In genomic region chr12:3987571-3987970, GRCh38 we compare ENCODE assay signal across 24 cellular contexts.
DNase-seq lines count a peak whose midpoint lies in the region; ATAC-seq and TF ChIP-seq lines count a peak whose summit lies in the region.
"Had no signal": no experiment of that assay in that cellular context is flagged by ENCODE, and none has a peak within 500 bp of the region (broad histone marks: within the 10 kb centered on the region; RNA-seq: fewer than 3 reads in every experiment).

No MANE protein-coding gene starts in this region.

- H3K4me1 Mint-ChIP-seq in stimulated activated naive CD8-positive, alpha-beta T cell treated with anti-CD3 and anti-CD28 coated beads, Interleukin-15, Interleukin-2, amounts not matched to agents 100 ng/mL and 50 ng/mL, for 24 hours (ENCODE audit: low read depth) = peaks cover 43% of the 10 kb centered on the region
- H3K4me1 Mint-ChIP-seq in activated naive CD8-positive, alpha-beta T cell treated with anti-CD3 and anti-CD28 coated beads for 36 hours = peaks cover 34% of the 10 kb centered on the region

- DNase-seq in stimulated activated naive CD8-positive, alpha-beta T cell treated with anti-CD3 and anti-CD28 coated beads, Interleukin-15, Interleukin-2, amounts not matched to agents 100 U/mL and 50 U/mL, for 24 hours = no peak
- DNase-seq in activated naive CD8-positive, alpha-beta T cell treated with anti-CD3 and anti-CD28 coated beads for 36 hours = no peak
- DNase-seq in kidney tubule cell (ENCODE audit: low spot score) (peak; percentile 74), renal cortical epithelial cell (ENCODE audit: low read depth) (peak; percentile 28), MG63 (no peak)
- no peak for DNase-seq in activated effector memory CD4-positive, alpha-beta T cell treated with Interleukin-2 at 50 U/mL for 16 hours
- DNase-seq: DMS79 treated with DMSO at 0.1 percent for 48 hours; GF-D8; H7; Karpas-422; NCI-H1105 treated with DMSO at 0.1 percent for 48 hours; NCI-H146; NCI-H1930; NCI-H446 treated with DMSO at 0.1 percent for 48 hours; NCI-H526; NCI-H82; NK-92 treated with Interleukin-12 subunit alpha and Interleukin-12 subunit beta, amount 100 ng/mL, for 24 hours; PC-3; SJCRH30 had no signal

- H3K27me3 ChIP-seq in MG63 (no peaks in the 10 kb centered on the region), gastroesophageal sphincter (peaks cover 26% of the 10 kb centered on the region)
- H3K27me3 ChIP-seq: SJCRH30 had no signal

- no peaks in the 10 kb centered on the region for H3K27me3 Mint-ChIP-seq in stimulated activated naive CD8-positive, alpha-beta T cell treated with anti-CD3 and anti-CD28 coated beads, Interleukin-15, Interleukin-2, amounts not matched to agents 100 ng/mL and 50 ng/mL, for 24 hours
- H3K27me3 Mint-ChIP-seq in activated naive CD8-positive, alpha-beta T cell treated with anti-CD3 and anti-CD28 coated beads for 36 hours = no peaks in the 10 kb centered on the region

- no peak for TF ChIP-seq EP300 in gastroesophageal sphincter (IDR thresholded peaks at IDR 0.05)

- peak overlapping the region; percentile 77 for H3K27ac Mint-ChIP-seq in stimulated activated naive CD8-positive, alpha-beta T cell treated with anti-CD3 and anti-CD28 coated beads, Interleukin-15, Interleukin-2, amounts not matched to agents 100 ng/mL and 50 ng/mL, for 24 hours
- H3K27ac Mint-ChIP-seq in activated naive CD8-positive, alpha-beta T cell treated with anti-CD3 and anti-CD28 coated beads for 36 hours = peak overlapping the region; percentile 31

- no peak for TF ChIP-seq CTCF in gastroesophageal sphincter (IDR thresholded peaks at IDR 0.05)

- H3K4me3 Mint-ChIP-seq in stimulated activated naive CD8-positive, alpha-beta T cell treated with anti-CD3 and anti-CD28 coated beads, Interleukin-15, Interleukin-2, amounts not matched to agents 100 ng/mL and 50 ng/mL, for 24 hours = peak overlapping the region; percentile 10
- H3K4me3 Mint-ChIP-seq in activated naive CD8-positive, alpha-beta T cell treated with anti-CD3 and anti-CD28 coated beads for 36 hours = no peak overlapping the region

- no peak overlapping the region for H3K27ac ChIP-seq in gastroesophageal sphincter
- H3K27ac ChIP-seq: SJCRH30 had no signal

- H3K4me3 ChIP-seq in MG63 = no peak overlapping the region
- H3K4me3 ChIP-seq in gastroesophageal sphincter = no peak overlapping the region
- H3K4me3 ChIP-seq: SJCRH30 had no signal

- no peaks in the 10 kb centered on the region; the same call in 1 of the 2 replicates for H3K9me3 ChIP-seq in MG63
- peaks cover 0 to 18% (median 0%) of the 10 kb centered on the region in 3 donors for H3K9me3 ChIP-seq in gastroesophageal sphincter

- no peaks in the 10 kb centered on the region for H3K36me3 ChIP-seq in MG63
- H3K36me3 ChIP-seq in gastroesophageal sphincter = no peaks in the 10 kb centered on the region
- H3K36me3 ChIP-seq: SJCRH30 had no signal

- 72 to 78% methylated on average over 4 of the region's 4 CpGs for WGBS in gastroesophageal sphincter (ENCODE audit: low coverage in 1 of 2), 2 donors

- H3K36me3 Mint-ChIP-seq in stimulated activated naive CD8-positive, alpha-beta T cell treated with anti-CD3 and anti-CD28 coated beads, Interleukin-15, Interleukin-2, amounts not matched to agents 100 ng/mL and 50 ng/mL, for 24 hours (ENCODE audit: low read depth) = no peaks in the 10 kb centered on the region
- peaks cover 3% of the 10 kb centered on the region for H3K36me3 Mint-ChIP-seq in activated naive CD8-positive, alpha-beta T cell treated with anti-CD3 and anti-CD28 coated beads for 36 hours

- no peaks in the 10 kb centered on the region for H3K9me3 Mint-ChIP-seq in stimulated activated naive CD8-positive, alpha-beta T cell treated with anti-CD3 and anti-CD28 coated beads, Interleukin-15, Interleukin-2, amounts not matched to agents 100 ng/mL and 50 ng/mL, for 24 hours
- H3K9me3 Mint-ChIP-seq in activated naive CD8-positive, alpha-beta T cell treated with anti-CD3 and anti-CD28 coated beads for 36 hours = peaks cover 1% of the 10 kb centered on the region

- no peak for TF ChIP-seq POLR2A in gastroesophageal sphincter (IDR thresholded peaks at IDR 0.05)

- no peak for ATAC-seq in stimulated activated naive CD8-positive, alpha-beta T cell treated with anti-CD3 and anti-CD28 coated beads, Interleukin-15, Interleukin-2, amounts not matched to agents 100 U/mL and 50 U/mL, for 24 hours
- no peak for ATAC-seq in gastroesophageal sphincter
- ATAC-seq: HepG2, PC-3, Right ventricle myocardium inferior, SK-N-SH treated with all-trans-retinoic acid at 6 μM for 48 hours had no signal

- no peaks in the 10 kb centered on the region for H3K4me1 ChIP-seq in gastroesophageal sphincter

Comparison
In these comparisons a context has a peak if more than half of its experiments do, and no peak if none do; other contexts are left out.
1. DNase-seq: peak in kidney tubule cell (single experiment) and renal cortical epithelial cell (single experiment); none in stimulated activated naive CD8-positive, alpha-beta T cell treated with anti-CD3 and anti-CD28 coated beads, Interleukin-15, Interleukin-2, amounts not matched to agents 100 U/mL and 50 U/mL, for 24 hours (single experiment), activated naive CD8-positive, alpha-beta T cell treated with anti-CD3 and anti-CD28 coated beads for 36 hours (single experiment), activated effector memory CD4-positive, alpha-beta T cell treated with Interleukin-2 at 50 U/mL for 16 hours (single experiment) and MG63 (single experiment).